In the genomic region with DNA sequence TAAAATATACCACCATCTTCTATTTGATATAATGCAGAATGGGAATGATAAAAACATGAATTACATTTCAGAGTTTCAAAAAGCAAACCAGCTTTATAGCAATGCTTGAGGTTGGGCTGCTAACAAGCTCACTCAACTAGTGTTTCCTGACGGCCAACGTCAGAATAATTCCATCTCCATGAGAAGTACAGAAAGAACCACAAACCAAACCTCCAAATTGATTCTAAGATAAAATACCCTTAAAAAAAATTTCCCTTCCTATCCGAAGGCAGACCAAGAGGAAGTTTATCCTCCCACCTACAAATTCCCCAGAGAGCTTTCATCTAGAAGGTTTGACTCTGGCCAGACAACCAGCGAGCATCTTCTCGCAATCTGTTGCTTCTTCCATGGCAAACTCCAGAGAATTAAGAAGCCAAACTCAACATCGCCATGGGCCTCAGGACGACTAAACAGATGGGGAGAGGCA, we compare ENCODE assay signal across 8 cellular contexts. TPM values are rescaled to one million over a fixed set of nuclear protein-coding genes. Genes with fewer than 3 reads are reported as not detected.
DNase-seq lines count a peak whose midpoint lies in the region; ATAC-seq, FAIRE-seq and TF ChIP-seq lines count a peak whose summit lies in the region.

Gene EDARADD (plus strand): TSS at position 271 of the 466 bp plus-strand sequence. CDS start 159 bp downstream, at position 430.

- H3K36me3 Mint-ChIP-seq in naive thymus-derived CD4-positive, alpha-beta T cell: peaks cover 0 to 8% (median 3%) of the 10 kb centered on the region in 5 donors

- peaks cover 28 to 71% (median 52%) of the 10 kb centered on the region in 5 donors for H3K27me3 Mint-ChIP-seq in naive thymus-derived CD4-positive, alpha-beta T cell

- H3K36me3 ChIP-seq in BJ (ENCODE audit: control insufficient read depth, insufficient read depth, low read length): no peaks in the 10 kb centered on the region
- H3K36me3 ChIP-seq in HUES64 (ENCODE audit: insufficient read depth, low read length): no peaks in the 10 kb centered on the region
- no peaks in the 10 kb centered on the region for H3K36me3 ChIP-seq in bronchial epithelial cell (ENCODE audit: control insufficient read depth, insufficient read depth, low read length)
- H3K36me3 ChIP-seq in naive thymus-derived CD4-positive, alpha-beta T cell (ENCODE audit: control insufficient read depth in 2 of 3, insufficient read depth in 3 of 3, low read length in 3 of 3): no peaks in the 10 kb centered on the region
- no peaks in the 10 kb centered on the region for H3K36me3 ChIP-seq in mucosa of descending colon (ENCODE audit: low read depth)

- H3K4me1 ChIP-seq in HUES64 (ENCODE audit: insufficient read depth, low read length) (peaks cover 13% of the 10 kb centered on the region; the same call in 1 of the 2 replicates), mucosa of descending colon (ENCODE audit: low read depth) (peaks cover 8% of the 10 kb centered on the region)
- H3K4me1 ChIP-seq in naive thymus-derived CD4-positive, alpha-beta T cell (ENCODE audit: control insufficient read depth in 2 of 2, insufficient read depth in 2 of 2, low read length in 2 of 2): peaks cover 3 to 10% of the 10 kb centered on the region in 2 donors

- ATAC-seq in naive thymus-derived CD4-positive, alpha-beta T cell: no peak
- no peak for ATAC-seq in mucosa of descending colon

- TF ChIP-seq CTCF in BJ (IDR thresholded peaks at IDR 0.05; ENCODE audit: insufficient read depth, low read depth, low read length) (no peak), bronchial epithelial cell (IDR thresholded peaks at IDR 0.05; ENCODE audit: insufficient read depth, low read length, severe bottlenecking) (no peak), mucosa of descending colon (IDR thresholded peaks at IDR 0.05) (no peak)

- POLR2A ChIA-PET in BJ (lab: Charles Lee): no interaction called here
- POLR2A ChIA-PET in naive thymus-derived CD4-positive, alpha-beta T cell (lab: Charles Lee): no interaction called here

- peaks cover 15 to 34% (median 20%) of the 10 kb centered on the region in 7 donors for H3K4me1 Mint-ChIP-seq in naive thymus-derived CD4-positive, alpha-beta T cell

- CTCF ChIA-PET in BJ (lab: Yijun Ruan, JAX): no interaction called here
- CTCF ChIA-PET in naive thymus-derived CD4-positive, alpha-beta T cell (lab: Charles Lee): no interaction called here

- peak within 1 kb of the TSS; percentile 51 for H3K4me3 ChIP-seq in BJ (ENCODE audit: low read depth, low read length)
- H3K4me3 ChIP-seq in HUES64 (ENCODE audit: low read length): peak within 1 kb of the TSS; percentile 91
- peak within 1 kb of the TSS; percentile 82 for H3K4me3 ChIP-seq in bronchial epithelial cell (ENCODE audit: low read depth, low read length)
- peak within 1 kb of the TSS; percentile 70 for H3K4me3 ChIP-seq in naive thymus-derived CD4-positive, alpha-beta T cell (ENCODE audit: low read length)
- H3K4me3 ChIP-seq in mucosa of descending colon: no peak within 1 kb of the TSS

- no peak for FAIRE-seq in bronchial epithelial cell (lab: Jason Lieb, UNC)

- H3K9me3 ChIP-seq in HUES64 (ENCODE audit: insufficient read depth, low read depth, low read length) (no peaks in the 10 kb centered on the region), mucosa of descending colon (no peaks in the 10 kb centered on the region)
- H3K9me3 ChIP-seq in naive thymus-derived CD4-positive, alpha-beta T cell (ENCODE audit: control insufficient read depth in 2 of 3, low read length in 3 of 3): no peaks in the 10 kb centered on the region

- no peak within 1 kb of the TSS for H3K27ac ChIP-seq in HUES64 (ENCODE audit: low read depth, low read length)
- H3K27ac ChIP-seq in naive thymus-derived CD4-positive, alpha-beta T cell (ENCODE audit: low read depth, low read length): no peak within 1 kb of the TSS

- H3K9me3 Mint-ChIP-seq in naive thymus-derived CD4-positive, alpha-beta T cell: no peaks in the 10 kb centered on the region

- intact Hi-C loops in naive thymus-derived CD4-positive, alpha-beta T cell (cut with micrococcal nuclease): loop anchor here (1.0 to 5.0 kb wide), 5 partner anchors 22 to 253 kb away; partner anchors contain the start of gene ERO1B (in 2 of the 2)
- intact Hi-C loops in mucosa of descending colon (cut with DNase I, micrococcal nuclease): no loop called here

- H3K27me3 ChIP-seq in BJ (ENCODE audit: control insufficient read depth, insufficient read depth, low read length): peaks cover 2% of the 10 kb centered on the region; the same call in 1 of the 2 replicates
- H3K27me3 ChIP-seq in HUES64 (ENCODE audit: insufficient read depth, low read length): peaks cover 44% of the 10 kb centered on the region
- no peaks in the 10 kb centered on the region for H3K27me3 ChIP-seq in bronchial epithelial cell (ENCODE audit: control insufficient read depth, insufficient read depth, low read length)
- peaks cover 0 to 5% of the 10 kb centered on the region in 2 donors for H3K27me3 ChIP-seq in naive thymus-derived CD4-positive, alpha-beta T cell (ENCODE audit: control insufficient read depth in 2 of 2, insufficient read depth in 2 of 2, low read length in 2 of 2)

- DNase-seq in BJ (ENCODE audit: low read depth): no peak
- DNase-seq in bronchial epithelial cell (ENCODE audit: low read depth): peak; percentile 35
- DNase-seq in naive thymus-derived CD4-positive, alpha-beta T cell: no peak
- no peak for DNase-seq in AML-193 (lab: John Stamatoyannopoulos, UW)
- no peak for DNase-seq in NCI-H446 treated with DMSO at 0.1 percent for 48 hours (lab: John Stamatoyannopoulos, UW)
- DNase-seq in C1 segment of cervical spinal cord (lab: John Stamatoyannopoulos, UW): no peak
- no peak for DNase-seq in mucosa of descending colon

- H3K9ac ChIP-seq in HUES64 (ENCODE audit: low read depth, low read length): peak within 1 kb of the TSS; percentile 81

- WGBS in HUES64: 74% methylated on average over 7 of the region's 7 CpGs

- H3K4me3 Mint-ChIP-seq in naive thymus-derived CD4-positive, alpha-beta T cell: peak within 1 kb of the TSS; percentile 70 to 96 (median 86)

- H3K27ac Mint-ChIP-seq in naive thymus-derived CD4-positive, alpha-beta T cell: peak within 1 kb of the TSS in 1 of 9 donors; percentile 86

RNA-seq across cellular contexts. Expression of gene EDARADD, which starts in this region (rescaled TPM):
- 0.05 TPM in 1 of 2 replicates, not detected in the other for polyA plus RNA-seq in BJ (2011; rRNA removed)
- 0.14 TPM in 1 of 2 replicates, not detected in the other for polyA minus RNA-seq in BJ (2011; rRNA and poly(A)+ RNA removed)
- polyA plus RNA-seq in HUES64 (2013, experiment 1 of 2): 3.1 TPM
- 4.0 TPM for polyA plus RNA-seq in HUES64 (2013, experiment 2 of 2)
- 2.6 and 3.5 TPM in 2 replicates for total RNA-seq in bronchial epithelial cell
- total RNA-seq in naive thymus-derived CD4-positive, alpha-beta T cell: 1 to 10 TPM in 2 of 5 experiments, under 1 TPM in 3; 0.38 to 6.6 (median 0.73) TPM
- polyA plus RNA-seq in naive thymus-derived CD4-positive, alpha-beta T cell: not detected
- total RNA-seq in mucosa of descending colon: under 1 TPM in 2 of 3 donors, not detected in 1; 0.16 to 0.48 TPM

Comparison
In these comparisons a context has a peak if more than half of its experiments do, and no peak if none do; other contexts are left out.
1. intact Hi-C loops: an anchor here in naive thymus-derived CD4-positive, alpha-beta T cell (1.0 to 5.0 kb wide); none called in mucosa of descending colon.